ENCODE assay signal across 8 cellular contexts in the genomic region with DNA sequence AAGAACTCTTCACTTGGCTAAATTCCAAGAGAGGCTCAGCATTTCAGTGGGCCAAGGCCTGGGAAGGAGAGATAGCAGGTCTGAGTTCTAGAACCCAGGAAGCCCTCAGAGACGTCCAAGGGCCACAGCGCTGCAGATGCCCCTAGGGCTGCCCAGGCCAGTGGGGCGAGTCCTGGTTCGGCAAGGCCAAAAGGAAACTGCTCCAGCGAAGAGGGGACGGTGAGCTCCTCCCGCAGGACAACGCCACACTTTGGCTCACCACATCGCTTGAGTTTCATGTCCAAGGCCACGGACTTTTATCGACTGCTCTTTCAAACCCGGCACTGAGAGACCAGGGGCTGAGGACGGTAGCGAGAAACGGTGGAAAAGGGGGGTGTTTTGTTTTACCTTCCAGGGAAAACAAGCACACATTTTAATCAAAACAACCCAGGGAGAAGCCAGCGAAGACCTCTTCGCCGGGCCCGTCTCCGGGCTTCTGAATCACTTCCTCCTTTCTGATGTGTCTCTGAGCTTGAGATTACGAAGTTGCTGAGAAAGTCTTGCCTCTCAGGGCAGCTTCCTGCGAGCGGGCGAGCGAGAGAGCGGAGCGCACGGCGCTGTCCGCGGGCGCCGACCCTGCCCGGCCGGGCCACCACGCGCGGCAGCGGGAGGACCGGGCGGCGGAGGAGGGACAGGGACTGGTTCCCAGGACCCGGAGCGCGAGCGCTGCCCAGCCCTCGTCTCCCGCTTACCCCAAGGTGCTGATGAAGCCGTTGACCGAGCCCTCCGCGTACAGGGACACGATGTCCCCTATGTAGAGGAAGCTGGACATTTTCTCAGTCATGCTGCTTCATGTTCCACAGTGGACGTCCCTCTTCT. TPM values are rescaled to one million over a fixed set of nuclear protein-coding genes. Genes with fewer than 3 reads are reported as not detected.
A peak's percentile ranks its signal among the peaks of the same experiment; 100 is the strongest.
DNase-seq lines count a peak whose midpoint lies in the region; ATAC-seq and TF ChIP-seq lines count a peak whose summit lies in the region.

No MANE protein-coding gene starts in this region.

- peak; percentile 31 for DNase-seq in GM04503 (ENCODE audit: low read depth)
- DNase-seq in Karpas-422: peak; percentile 95
- DNase-seq in SW480 (ENCODE audit: low spot score): peak; percentile 87
- DNase-seq in amniotic stem cell (lab: John Stamatoyannopoulos, UW): peak; percentile 38
- DNase-seq in right atrium auricular region (ENCODE audit: low spot score): peak; percentile 76
- DNase-seq in renal cortical epithelial cell (ENCODE audit: low read depth): peak; percentile 56
- peak; percentile 73 to 89 for DNase-seq in aorta

- intact Hi-C loops in aorta (cut with DNase I): loop anchor here in 1 of 2 donors (5.0 kb wide), 2 partner anchors 45 to 110 kb away; no protein-coding TSS in a partner anchor

- peak overlapping the region; percentile 78 for H3K4me2 ChIP-seq in Karpas-422 (ENCODE audit: low read depth, low read length, poor library complexity, severe bottlenecking)

- H2AFZ ChIP-seq in Karpas-422 (ENCODE audit: low read length): no peak overlapping the region; the same call in 1 of the 2 replicates

- peak overlapping the region; percentile 85 for H3K4me3 ChIP-seq in Karpas-422 (ENCODE audit: low read length)
- peak overlapping the region; percentile 61 to 77 for H3K4me3 ChIP-seq in right atrium auricular region
- peak overlapping the region; percentile 65 to 87 for H3K4me3 ChIP-seq in aorta (ENCODE audit: low read length in 2 of 2)

- peak overlapping the region; percentile 90 for H3K27ac ChIP-seq in Karpas-422 (ENCODE audit: low read length)
- peak overlapping the region; percentile 87 to 94 for H3K27ac ChIP-seq in right atrium auricular region
- H3K27ac ChIP-seq in aorta (ENCODE audit: low read depth in 1 of 2, low read length in 2 of 2): peak overlapping the region; percentile 2 to 96

- H4K20me1 ChIP-seq in Karpas-422 (ENCODE audit: insufficient read depth, low read depth, low read length): no peaks in the 10 kb centered on the region

- H3K79me2 ChIP-seq in Karpas-422 (ENCODE audit: low read length): peaks cover 53% of the 10 kb centered on the region

- TF ChIP-seq CTCF in right atrium auricular region (IDR thresholded peaks at IDR 0.05): peak in 1 of 2 donors; percentile 41

- H3K9me2 ChIP-seq in Karpas-422 (replicated peaks; ENCODE audit: insufficient read depth, low read length): no peaks in the 10 kb centered on the region

- ATAC-seq in GM21825 (IDR thresholded peaks at IDR 0.05; ENCODE audit: unreplicated experiment) (peak; percentile 42), aorta (ENCODE audit: low FRiP score) (peak; percentile 79)

- H3K4me1 ChIP-seq in Karpas-422 (ENCODE audit: low read length) (peaks cover 50% of the 10 kb centered on the region), right atrium auricular region (peaks cover 0 to 32% of the 10 kb centered on the region in 2 donors), aorta (ENCODE audit: control insufficient read depth in 1 of 2, insufficient read depth in 2 of 2, low read length in 2 of 2) (no peaks in the 10 kb centered on the region)

- 0 out of 2 replicates have a peak, but pooled peaks cover 4% of the 10 kb centered on the region for H3K36me3 ChIP-seq in Karpas-422 (ENCODE audit: insufficient read depth, low read length)
- H3K36me3 ChIP-seq in right atrium auricular region: no peaks in the 10 kb centered on the region
- no peaks in the 10 kb centered on the region for H3K36me3 ChIP-seq in aorta (ENCODE audit: control insufficient read depth in 1 of 2, insufficient read depth in 2 of 2, low read length in 1 of 2)

- H3K27me3 ChIP-seq in Karpas-422 (ENCODE audit: low read length) (no peaks in the 10 kb centered on the region), right atrium auricular region (no peaks in the 10 kb centered on the region), aorta (ENCODE audit: control insufficient read depth in 1 of 2, insufficient read depth in 2 of 2, low read length in 1 of 2) (no peaks in the 10 kb centered on the region)

- H3K9me3 ChIP-seq in Karpas-422 (ENCODE audit: low read length) (no peaks in the 10 kb centered on the region), right atrium auricular region (no peaks in the 10 kb centered on the region), aorta (ENCODE audit: control insufficient read depth, low read length) (no peaks in the 10 kb centered on the region)

- H3K9ac ChIP-seq in Karpas-422 (ENCODE audit: low read length): peak overlapping the region; percentile 93

- 0% methylated on average over 48 to 54 of the region's 54 CpGs for WGBS in aorta, 2 donors

RNA-seq across cellular contexts. Expression of gene ITPR2, which starts 0.8 kb away (rescaled TPM):
- total RNA-seq in Karpas-422 (2014; rRNA removed; shearing (Covaris generic); ENCODE audit: low replicate concordance): 80.0 and 128 TPM in 2 replicates
- 10 to 100 TPM; 13.0 to 20.7 TPM for total RNA-seq in right atrium auricular region
- 33.3 and 51.6 TPM in 2 replicates for total RNA-seq in renal cortical epithelial cell
- total RNA-seq in aorta: 10 to 100 TPM; 40.3 to 84.8 TPM
- 1 to 10 TPM; 1.5 to 3.3 TPM for polyA plus RNA-seq in aorta

Comparison
In these comparisons a context has a peak if more than half of its experiments do, and no peak if none do; other contexts are left out.
1. Peak in every context shown above with its lines: DNase-seq, ATAC-seq, H3K4me3 ChIP-seq and H3K27ac ChIP-seq.
2. DNase-seq: peak in every context shown above with its lines; median percentile 95 in Karpas-422; 87 in SW480; 81 in aorta; 76 in right atrium auricular region; 56 in renal cortical epithelial cell; 38 in amniotic stem cell; 31 in GM04503.